In genomic region chr3:9205345-9206143, GRCh38 we compare ENCODE assay signal across 23 cellular contexts. TPM values are rescaled to one million over a fixed set of nuclear protein-coding genes. Genes with fewer than 3 reads are reported as not detected.
DNase-seq lines count a peak whose midpoint lies in the region; ATAC-seq, FAIRE-seq and TF ChIP-seq lines count a peak whose summit lies in the region.
"Had no signal": no experiment of that assay in that cellular context is flagged by ENCODE, and none has a peak within 500 bp of the region (broad histone marks: within the 10 kb centered on the region; RNA-seq: fewer than 3 reads in every experiment).

No MANE protein-coding gene starts in this region.

- no peaks in the 10 kb centered on the region for H3K27me3 ChIP-seq in dorsolateral prefrontal cortex
- no peaks in the 10 kb centered on the region for H3K27me3 ChIP-seq in CD4-positive, alpha-beta memory T cell (ENCODE audit: insufficient read depth, low read length)
- H3K27me3 ChIP-seq: hepatocyte, neutrophil had no signal

- DNase-seq in GM13976 (ENCODE audit: low spot score) (peak; percentile 38), GM20000 (ENCODE audit: low spot score) (peak; percentile 15), dorsolateral prefrontal cortex (no peak), cortex of kidney (lab: John Stamatoyannopoulos, UW) (no peak), DMS 273 treated with DMSO at 0.1 percent for 48 hours (lab: John Stamatoyannopoulos, UW) (no peak), frontal cortex (ENCODE audit: low spot score in 2 of 2) (no peak)
- no peak for DNase-seq in CD4-positive, alpha-beta memory T cell
- DNase-seq: activated CD4-positive, alpha-beta memory T cell treated with anti-CD3 and anti-CD28 coated beads for 36 hours; CD8-positive, alpha-beta memory T cell; effector CD4-positive, alpha-beta T cell; GM23248; kidney; MM.1S; NCI-H2107; NCI-H774; RPMI8226; stimulated activated CD4-positive, alpha-beta T cell treated with anti-CD3 and anti-CD28 coated beads, Interleukin-1b, Interleukin-23, amount 100 ng/mL, for 48 hours had no signal

- intact Hi-C loops in dorsolateral prefrontal cortex (cut with DNase I) = loop anchor here in 1 of 2 donors (2.0 kb wide), 1 partner anchor 41 kb away; no protein-coding TSS in a partner anchor
- intact Hi-C loops in CD4-positive, alpha-beta memory T cell (cut with micrococcal nuclease) = no loop called here

- no peak for FAIRE-seq in frontal cortex (lab: Jason Lieb, UNC)
- FAIRE-seq: kidney had no signal

- H3K27ac ChIP-seq in dorsolateral prefrontal cortex = peak overlapping the region in 49 of 59 donors; percentile 9 to 96 (median 92)
- H3K27ac ChIP-seq in CD4-positive, alpha-beta memory T cell (ENCODE audit: low read depth, low read length) = no peak overlapping the region
- H3K27ac ChIP-seq: GM23248, neutrophil, thoracic aorta had no signal

- no peaks in the 10 kb centered on the region for H3K9me3 Mint-ChIP-seq in CD4-positive, alpha-beta memory T cell
- H3K9me3 Mint-ChIP-seq: activated CD4-positive, alpha-beta memory T cell treated with anti-CD3 and anti-CD28 coated beads for 36 hours; activated T-helper 1 cell treated with anti-CD3 and anti-CD28 coated beads, Interleukin-12 subunit alpha, Interleukin-12 subunit beta, Interleukin-2, Interleukin-4 antibody, amounts not matched to agents 30 ng/mL and 10 ng/mL and 1 ng/mL, durations not matched to agents 14 hours and 24 hours and 36 hours; CD8-positive, alpha-beta memory T cell had no signal

- no peaks in the 10 kb centered on the region for H3K36me3 ChIP-seq in CD4-positive, alpha-beta memory T cell (ENCODE audit: insufficient read depth, low read length)
- H3K36me3 ChIP-seq: cardiac muscle cell, neutrophil, thoracic aorta had no signal

- CTCF ChIA-PET in CD4-positive, alpha-beta memory T cell (lab: Charles Lee; ENCODE audit: partially characterized antibody) = no interaction called here

- TF ChIP-seq CTCF in GM13976 (IDR thresholded peaks at IDR 0.05; ENCODE audit: borderline replicate concordance, control extremely low read depth, extremely low read depth, insufficient read depth, missing control alignments) (no peak), GM20000 (IDR thresholded peaks at IDR 0.05; ENCODE audit: extremely low read depth, missing control alignments) (no peak), dorsolateral prefrontal cortex (IDR thresholded peaks at IDR 0.05 in 54 of 56, conservative IDR thresholded peaks at IDR 0.05 in 2 of 56; ENCODE audit: low read depth in 1 of 56, partially characterized antibody in 56 of 56) (no peak)

- peaks cover 0 to 4% of the 10 kb centered on the region in 2 donors for H3K27me3 Mint-ChIP-seq in CD4-positive, alpha-beta memory T cell
- H3K27me3 Mint-ChIP-seq: activated CD4-positive, alpha-beta memory T cell treated with anti-CD3 and anti-CD28 coated beads for 36 hours had no signal

- H3K9me3 ChIP-seq in CD4-positive, alpha-beta memory T cell (ENCODE audit: control insufficient read depth in 1 of 2, low read length in 2 of 2) = no peaks in the 10 kb centered on the region
- H3K9me3 ChIP-seq: neutrophil, thoracic aorta had no signal

- H3K4me3 ChIP-seq in dorsolateral prefrontal cortex = peak overlapping the region in 1 of 59 donors; percentile 9
- no peak overlapping the region for H3K4me3 ChIP-seq in CD4-positive, alpha-beta memory T cell (ENCODE audit: low read length in 2 of 2)
- H3K4me3 ChIP-seq: cardiac muscle cell, GM23248, hepatocyte, thoracic aorta had no signal

- no peak overlapping the region for H3K4me3 Mint-ChIP-seq in CD4-positive, alpha-beta memory T cell
- H3K4me3 Mint-ChIP-seq: activated CD4-positive, alpha-beta memory T cell treated with anti-CD3 and anti-CD28 coated beads for 36 hours; activated T-helper 1 cell treated with anti-CD3 and anti-CD28 coated beads, Interleukin-12 subunit alpha, Interleukin-12 subunit beta, Interleukin-2, Interleukin-4 antibody, amounts not matched to agents 30 ng/mL and 10 ng/mL and 1 ng/mL, durations not matched to agents 14 hours and 24 hours and 36 hours; CD8-positive, alpha-beta memory T cell had no signal

- H3K36me3 Mint-ChIP-seq in CD4-positive, alpha-beta memory T cell = no peaks in the 10 kb centered on the region
- H3K36me3 Mint-ChIP-seq: activated CD4-positive, alpha-beta memory T cell treated with anti-CD3 and anti-CD28 coated beads for 36 hours; CD8-positive, alpha-beta memory T cell had no signal

- POLR2A ChIA-PET in CD4-positive, alpha-beta memory T cell (lab: Charles Lee; ENCODE audit: partially characterized antibody) = no interaction called here

- peak overlapping the region in 1 of 7 donors; percentile 36 for H3K27ac Mint-ChIP-seq in CD4-positive, alpha-beta memory T cell
- H3K27ac Mint-ChIP-seq: activated CD4-positive, alpha-beta memory T cell treated with anti-CD3 and anti-CD28 coated beads for 36 hours; activated T-helper 1 cell treated with anti-CD3 and anti-CD28 coated beads, Interleukin-12 subunit alpha, Interleukin-12 subunit beta, Interleukin-2, Interleukin-4 antibody, amounts not matched to agents 30 ng/mL and 10 ng/mL and 1 ng/mL, durations not matched to agents 14 hours and 24 hours and 36 hours; CD8-positive, alpha-beta memory T cell had no signal

- in situ Hi-C loops in GM13976 (cut with MboI; ENCODE audit: low sequenced_read_pairs, unreplicated experiment) = no loop called here

- H3K4me1 ChIP-seq in CD4-positive, alpha-beta memory T cell (ENCODE audit: insufficient read depth, low read length) = no peaks in the 10 kb centered on the region

- peak; percentile 58 for ATAC-seq in HG03108 (IDR thresholded peaks at IDR 0.05; ENCODE audit: unreplicated experiment)

- H3K4me1 Mint-ChIP-seq in CD4-positive, alpha-beta memory T cell = peaks cover 0 to 1% (median 0%) of the 10 kb centered on the region in 4 donors
- H3K4me1 Mint-ChIP-seq: CD8-positive, alpha-beta memory T cell had no signal

RNA-seq across cellular contexts. Expression of gene SRGAP3, which starts 43.9 kb away (rescaled TPM):
- total RNA-seq in dorsolateral prefrontal cortex (100 to 1,000 TPM in 114 of 120 experiments, 10 to 100 TPM in 6; 93.9 to 187 (median 139) TPM), frontal cortex (58.3 TPM)
- 1 to 10 TPM; 2.2 to 2.4 TPM for total RNA-seq in CD4-positive, alpha-beta memory T cell
- polyA plus RNA-seq in CD4-positive, alpha-beta memory T cell = 1 to 10 TPM in 1 of 2 donors, under 1 TPM in 1; 0.35 to 1.2 TPM

Comparison
In these comparisons a context has a peak if more than half of its experiments do, and no peak if none do; other contexts are left out.
1. DNase-seq: peak in GM13976 (single experiment) and GM20000 (single experiment); none in dorsolateral prefrontal cortex (0 of 10), cortex of kidney (single experiment), CD4-positive, alpha-beta memory T cell (0 of 5), DMS 273 treated with DMSO at 0.1 percent for 48 hours (single experiment) and frontal cortex (0 of 2).
2. RNA of gene SRGAP3, which starts 43.9 kb away (total RNA-seq): 93.9 to 187 TPM in dorsolateral prefrontal cortex and 58.3 TPM in frontal cortex (single experiment); 2.2 to 2.4 TPM in CD4-positive, alpha-beta memory T cell; every median in the first group is over 10 times any median in the second.